ENCODE assay signal across 8 cellular contexts in the genomic region with DNA sequence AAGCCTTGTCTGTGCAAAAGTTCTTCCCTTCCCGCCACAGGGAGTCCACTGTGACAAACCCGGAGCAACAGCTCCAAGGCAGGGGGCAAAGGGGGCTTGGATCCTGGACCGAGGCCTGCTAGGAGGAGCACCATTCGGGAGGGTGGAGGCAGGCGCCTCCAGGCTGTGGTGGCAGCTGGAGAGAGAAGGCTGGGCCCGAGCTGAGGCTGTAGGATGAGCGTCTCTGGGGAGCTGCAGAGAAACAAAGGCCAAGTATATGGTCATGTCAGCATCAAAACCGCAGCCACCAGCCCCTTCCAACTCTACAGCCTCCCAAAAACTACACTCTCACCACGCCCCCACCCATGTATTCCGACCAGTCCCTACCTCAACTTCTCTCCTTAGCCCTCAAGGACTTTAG. TPM values are rescaled to one million over a fixed set of nuclear protein-coding genes. Genes with fewer than 3 reads are reported as not detected.
DNase-seq lines count a peak whose midpoint lies in the region; ATAC-seq and TF ChIP-seq lines count a peak whose summit lies in the region.

No MANE protein-coding gene starts in this region.

- TF ChIP-seq POLR2A in body of pancreas (IDR thresholded peaks at IDR 0.05), result no peak

- peak overlapping the region; percentile 98 for H3K27ac Mint-ChIP-seq in activated naive CD4-positive, alpha-beta T cell treated with anti-CD3 and anti-CD28 coated beads for 36 hours
- H3K27ac Mint-ChIP-seq in type B pancreatic cell, result peak overlapping the region; percentile 97

- no peak for DNase-seq in activated naive CD4-positive, alpha-beta T cell treated with anti-CD3 and anti-CD28 coated beads for 36 hours
- DNase-seq in activated naive CD4-positive, alpha-beta T cell treated with anti-CD3 and anti-CD28 coated beads, Interleukin-2, amount 50 U/mL, for 16 hours, result no peak
- DNase-seq in body of pancreas (peak in 2 of 4 donors; percentile 13 to 15), lung (ENCODE audit: low spot score) (no peak), type B pancreatic cell (ENCODE audit: extremely low spot score, unreplicated experiment) (no peak), NCI-H2029 treated with DMSO at 0.1 percent for 48 hours (lab: John Stamatoyannopoulos, UW) (no peak), GM10248 (ENCODE audit: extremely low spot score) (no peak), NOMO-1 treated with DMSO at 0.1 percent for 48 hours (lab: John Stamatoyannopoulos, UW; ENCODE audit: unreplicated experiment) (no peak)

- H3K4me1 ChIP-seq in body of pancreas (peaks cover 56% of the 10 kb centered on the region), lung (ENCODE audit: control insufficient read depth in 2 of 2, insufficient read depth in 2 of 2, low read length in 2 of 2) (peaks cover 27 to 34% of the 10 kb centered on the region in 2 donors)

- H3K9me3 ChIP-seq in body of pancreas (no peaks in the 10 kb centered on the region), lung (ENCODE audit: control insufficient read depth in 2 of 2, insufficient read depth in 1 of 2, low read length in 1 of 2) (no peaks in the 10 kb centered on the region)

- TF ChIP-seq CTCF in body of pancreas (IDR thresholded peaks at IDR 0.05), result no peak
- TF ChIP-seq CTCF in lung (IDR thresholded peaks at IDR 0.05; ENCODE audit: control extremely low read depth, extremely low read depth), result no peak
- no peak for TF ChIP-seq CTCF in type B pancreatic cell (conservative IDR thresholded peaks at IDR 0.05)
- TF ChIP-seq CTCF in GM10248 (IDR thresholded peaks at IDR 0.05; ENCODE audit: control extremely low read depth, extremely low read depth, low read depth, missing control alignments), result no peak

- H3K4me3 Mint-ChIP-seq in activated naive CD4-positive, alpha-beta T cell treated with anti-CD3 and anti-CD28 coated beads for 36 hours, result peak overlapping the region; percentile 90
- H3K4me3 Mint-ChIP-seq in type B pancreatic cell, result peak overlapping the region; percentile 96

- H3K4me3 ChIP-seq in body of pancreas (peak overlapping the region; percentile 61 to 63), lung (peak overlapping the region; percentile 92)

- no peaks in the 10 kb centered on the region for H3K27me3 ChIP-seq in body of pancreas
- no peaks in the 10 kb centered on the region for H3K27me3 ChIP-seq in lung (ENCODE audit: control insufficient read depth, insufficient read depth)

- peaks cover 16% of the 10 kb centered on the region for H3K36me3 Mint-ChIP-seq in activated naive CD4-positive, alpha-beta T cell treated with anti-CD3 and anti-CD28 coated beads for 36 hours (ENCODE audit: low read depth)
- peaks cover 12% of the 10 kb centered on the region for H3K36me3 Mint-ChIP-seq in type B pancreatic cell

- intact Hi-C loops in activated naive CD4-positive, alpha-beta T cell treated with anti-CD3 and anti-CD28 coated beads for 36 hours (cut with micrococcal nuclease), result loop anchor here (5.0 kb wide), 2 partner anchors 213 to 343 kb away; no protein-coding TSS in a partner anchor
- intact Hi-C loops in body of pancreas (cut with DNase I), result no loop called here

- ATAC-seq in body of pancreas (no peak), lung (ENCODE audit: insufficient read depth, low FRiP score) (no peak)

- H3K27me3 Mint-ChIP-seq in activated naive CD4-positive, alpha-beta T cell treated with anti-CD3 and anti-CD28 coated beads for 36 hours (ENCODE audit: low read depth), result no peaks in the 10 kb centered on the region
- H3K27me3 Mint-ChIP-seq in type B pancreatic cell, result no peaks in the 10 kb centered on the region

- peaks cover 63% of the 10 kb centered on the region for H3K4me1 Mint-ChIP-seq in activated naive CD4-positive, alpha-beta T cell treated with anti-CD3 and anti-CD28 coated beads for 36 hours (ENCODE audit: low read depth)
- H3K4me1 Mint-ChIP-seq in type B pancreatic cell (ENCODE audit: unreplicated experiment), result peaks cover 41% of the 10 kb centered on the region

- no peaks in the 10 kb centered on the region for H3K9me3 Mint-ChIP-seq in activated naive CD4-positive, alpha-beta T cell treated with anti-CD3 and anti-CD28 coated beads for 36 hours
- no peaks in the 10 kb centered on the region for H3K9me3 Mint-ChIP-seq in type B pancreatic cell

- POLR2A ChIA-PET in GM10248 (lab: Yijun Ruan, JAX), result interaction anchor here (0.5 to 2.0 kb wide), 3 partner anchors 12 to 20 kb away, joined by 3 to 19 read pairs (median 6); partner anchors contain the start of gene ZNF672

- WGBS in body of pancreas, 2 donors, result 26 to 35% methylated on average over 10 of the region's 10 CpGs
- WGBS in lung, 2 donors, result 38 to 45% methylated on average over 10 of the region's 10 CpGs

- H3K27ac ChIP-seq in body of pancreas (peak overlapping the region in 3 of 4 donors; percentile 77 to 95 (median 94)), lung (ENCODE audit: low read depth in 1 of 2, low read length in 1 of 2) (peak overlapping the region; percentile 79 to 98)

- CTCF ChIA-PET in activated naive CD4-positive, alpha-beta T cell treated with anti-CD3 and anti-CD28 coated beads for 36 hours (lab: Charles Lee), result interaction anchor here (0.8 to 3.9 kb wide), 5 partner anchors 12 to 81 kb away, joined by 3 to 27 read pairs (median 4); partner anchors contain the start of genes PGBD2, ZNF672 and ZNF692
- CTCF ChIA-PET in GM10248 (lab: Yijun Ruan, JAX), result interaction anchor here (0.9 to 7.3 kb wide), 5 partner anchors 8 to 33 kb away, joined by 3 to 78 read pairs (median 5); partner anchors contain the start of genes ZNF672 and ZNF692

- H3K36me3 ChIP-seq in body of pancreas (replicated peaks in 1 of 2; ENCODE audit: insufficient read depth in 1 of 2, low read depth in 2 of 2), result no peaks in the 10 kb centered on the region
- peaks cover 0 to 15% of the 10 kb centered on the region in 2 donors for H3K36me3 ChIP-seq in lung (ENCODE audit: control insufficient read depth in 2 of 2, insufficient read depth in 2 of 2, low read length in 2 of 2)

RNA-seq across cellular contexts. Expression of gene SH3BP5L, which starts 0.6 kb away (rescaled TPM):
- 10 to 100 TPM; 20.3 to 20.5 TPM for total RNA-seq in activated naive CD4-positive, alpha-beta T cell treated with anti-CD3 and anti-CD28 coated beads for 36 hours
- total RNA-seq in body of pancreas (10 to 100 TPM; 13.7 to 14.8 TPM), lung (10 to 100 TPM; 17.6 to 25.5 TPM), type B pancreatic cell (ENCODE audit: low replicate concordance) (33.4 and 33.7 TPM in 2 replicates)
- polyA plus RNA-seq in lung, result 10 to 100 TPM; 16.4 to 17.4 TPM

RNA-seq across cellular contexts. Expression of gene ZNF672, which starts 12.9 kb away (rescaled TPM):
- 10 to 100 TPM; 51.6 to 53.4 TPM for total RNA-seq in activated naive CD4-positive, alpha-beta T cell treated with anti-CD3 and anti-CD28 coated beads for 36 hours
- 10 to 100 TPM; 18.8 to 27.2 TPM for total RNA-seq in body of pancreas
- 10 to 100 TPM; 31.1 to 41.3 TPM for total RNA-seq in lung
- polyA plus RNA-seq in lung, result 10 to 100 TPM; 17.1 to 31.5 TPM
- 33.0 and 35.0 TPM in 2 replicates for total RNA-seq in type B pancreatic cell (ENCODE audit: low replicate concordance)

RNA-seq across cellular contexts. Expression of gene ZNF692, which starts 33.7 kb away (rescaled TPM):
- total RNA-seq in activated naive CD4-positive, alpha-beta T cell treated with anti-CD3 and anti-CD28 coated beads for 36 hours, result 10 to 100 TPM; 87.6 to 88.7 TPM
- 100 to 1,000 TPM in 1 of 2 donors, 10 to 100 TPM in 1; 35.8 to 128 TPM for total RNA-seq in body of pancreas
- 10 to 100 TPM; 26.1 to 35.3 TPM for total RNA-seq in lung
- 10 to 100 TPM; 37.4 to 58.5 TPM for polyA plus RNA-seq in lung
- 55.0 and 73.0 TPM in 2 replicates for total RNA-seq in type B pancreatic cell (ENCODE audit: low replicate concordance)
